In genomic region chr12:122028601-122029560, GRCh38 we compare ENCODE assay signal across 9 cellular contexts.
DNase-seq lines count a peak whose midpoint lies in the region; ATAC-seq lines count a peak whose summit lies in the region.
"Had no signal": no experiment of that assay in that cellular context is flagged by ENCODE, and none has a peak within 500 bp of the region (broad histone marks: within the 10 kb centered on the region; RNA-seq: fewer than 3 reads in every experiment).

No MANE protein-coding gene starts in this region.

- H3K9me3 Mint-ChIP-seq in effector memory CD8-positive, alpha-beta T cell = no peaks in the 10 kb centered on the region

- peaks cover 14% of the 10 kb centered on the region for H3K36me3 Mint-ChIP-seq in effector memory CD8-positive, alpha-beta T cell (ENCODE audit: insufficient read depth)

- H3K27ac Mint-ChIP-seq in effector memory CD8-positive, alpha-beta T cell = peak overlapping the region in 1 of 2 donors; percentile 62

- peak; percentile 27 for DNase-seq in NCI-H446 treated with DMSO at 0.1 percent for 48 hours (lab: John Stamatoyannopoulos, UW)
- no peak for DNase-seq in NCI-H446 (lab: John Stamatoyannopoulos, UW)
- DNase-seq in NAMALWA (ENCODE audit: low spot score) = peak; percentile 89
- peak; percentile 37 to 41 (median 38) for DNase-seq in effector memory CD8-positive, alpha-beta T cell
- DNase-seq in stimulated activated CD8-positive, alpha-beta memory T cell treated with anti-CD3 and anti-CD28 coated beads, Interleukin-12 subunit alpha, Interleukin-12 subunit beta, amount 100 ng/mL, for 4 hours (ENCODE audit: low read depth) = peak; percentile 28
- no peak for DNase-seq in HuH-7.5 (ENCODE audit: low spot score)
- DNase-seq in DMS 273 treated with DMSO at 0.1 percent for 48 hours (lab: John Stamatoyannopoulos, UW) = no peak
- DNase-seq: T1000 had no signal

- peak; percentile 89 for ATAC-seq in effector memory CD8-positive, alpha-beta T cell (replicated peaks)
- no peak for ATAC-seq in GM19035 (IDR thresholded peaks at IDR 0.05; ENCODE audit: unreplicated experiment)

- peaks cover 15 to 18% of the 10 kb centered on the region in 2 donors for H3K4me1 Mint-ChIP-seq in effector memory CD8-positive, alpha-beta T cell (ENCODE audit: low read depth in 2 of 2)

- peaks cover 6 to 42% of the 10 kb centered on the region in 2 donors for H3K27me3 Mint-ChIP-seq in effector memory CD8-positive, alpha-beta T cell

- peak overlapping the region; percentile 65 to 73 for H3K4me3 Mint-ChIP-seq in effector memory CD8-positive, alpha-beta T cell

Comparison
In these comparisons a context has a peak if more than half of its experiments do, and no peak if none do; other contexts are left out.
1. DNase-seq: peak in NCI-H446 treated with DMSO at 0.1 percent for 48 hours (single experiment), NAMALWA (single experiment), effector memory CD8-positive, alpha-beta T cell (3 of 3) and stimulated activated CD8-positive, alpha-beta memory T cell treated with anti-CD3 and anti-CD28 coated beads, Interleukin-12 subunit alpha, Interleukin-12 subunit beta, amount 100 ng/mL, for 4 hours (single experiment); none in NCI-H446 (0 of 2), HuH-7.5 (single experiment) and DMS 273 treated with DMSO at 0.1 percent for 48 hours (single experiment).